In genomic region chr10:106132956-106133355, GRCh38 we compare ENCODE assay signal across 24 cellular contexts.
"Had no signal": no experiment of that assay in that cellular context is flagged by ENCODE, and none has a peak within 500 bp of the region (broad histone marks: within the 10 kb centered on the region; RNA-seq: fewer than 3 reads in every experiment).

No MANE protein-coding gene starts in this region.

- H3K27me3 Mint-ChIP-seq: dendritic cell treated with granulocyte-macrophage colony-stimulating factor and Interleukin-4, amounts not matched to agents 40 ng/mL and 50 ng/mL, for 4 days had no signal

- H3K36me3 ChIP-seq: colonic mucosa, esophagus muscularis mucosa, esophagus squamous epithelium, gastrocnemius medialis, gastroesophageal sphincter, heart left ventricle, heart right ventricle had no signal

- H3K4me1 ChIP-seq: colonic mucosa, esophagus muscularis mucosa, esophagus squamous epithelium, foreskin keratinocyte, gastrocnemius medialis, gastroesophageal sphincter, heart left ventricle, heart right ventricle had no signal

- DNase-seq: colonic mucosa; cortex of kidney; dermis blood vessel endothelial cell; dorsolateral prefrontal cortex; effector CD4-positive, alpha-beta T cell; effector CD8-positive, alpha-beta T cell; effector memory CD4-positive, alpha-beta T cell; endodermal cell; erythroblast; esophagus squamous epithelium; foreskin fibroblast; foreskin melanocyte; gastrocnemius medialis; glutamatergic neuron; head of caudate nucleus; heart left ventricle; heart right ventricle had no signal

- ATAC-seq: esophagus mucosa, foreskin keratinocyte, gastrocnemius medialis, gastroesophageal sphincter, heart left ventricle, heart right ventricle had no signal

- H3K27ac ChIP-seq: colonic mucosa, coronary artery, dorsolateral prefrontal cortex, epithelial cell of prostate, esophagus muscularis mucosa, esophagus squamous epithelium, foreskin keratinocyte, gastrocnemius medialis, gastroesophageal sphincter, heart left ventricle, heart right ventricle had no signal

- H3K9me3 ChIP-seq: colonic mucosa, esophagus muscularis mucosa, esophagus squamous epithelium, gastrocnemius medialis, gastroesophageal sphincter, heart left ventricle, heart right ventricle had no signal

- H3K27ac Mint-ChIP-seq: dendritic cell treated with granulocyte-macrophage colony-stimulating factor and Interleukin-4, amounts not matched to agents 40 ng/mL and 50 ng/mL, for 4 days; endodermal cell had no signal

- H3K4me3 Mint-ChIP-seq: dendritic cell treated with granulocyte-macrophage colony-stimulating factor and Interleukin-4, amounts not matched to agents 40 ng/mL and 50 ng/mL, for 4 days; endodermal cell had no signal

- H3K9me3 Mint-ChIP-seq: dendritic cell treated with granulocyte-macrophage colony-stimulating factor and Interleukin-4, amounts not matched to agents 40 ng/mL and 50 ng/mL, for 4 days; endodermal cell had no signal

- H3K27me3 ChIP-seq: colonic mucosa, dorsolateral prefrontal cortex, esophagus muscularis mucosa, esophagus squamous epithelium, foreskin keratinocyte, gastrocnemius medialis, gastroesophageal sphincter, heart left ventricle, heart right ventricle had no signal

- H3K4me3 ChIP-seq: colonic mucosa, coronary artery, dorsolateral prefrontal cortex, esophagus muscularis mucosa, esophagus squamous epithelium, gastrocnemius medialis, gastroesophageal sphincter, heart left ventricle, heart right ventricle had no signal
